In genomic region chr13:75482070-75482819, GRCh38 we compare ENCODE assay signal across 8 cellular contexts. TPM values are rescaled to one million over a fixed set of nuclear protein-coding genes. Genes with fewer than 3 reads are reported as not detected.
DNase-seq lines count a peak whose midpoint lies in the region; ATAC-seq and TF ChIP-seq lines count a peak whose summit lies in the region.

A gene with protein sequence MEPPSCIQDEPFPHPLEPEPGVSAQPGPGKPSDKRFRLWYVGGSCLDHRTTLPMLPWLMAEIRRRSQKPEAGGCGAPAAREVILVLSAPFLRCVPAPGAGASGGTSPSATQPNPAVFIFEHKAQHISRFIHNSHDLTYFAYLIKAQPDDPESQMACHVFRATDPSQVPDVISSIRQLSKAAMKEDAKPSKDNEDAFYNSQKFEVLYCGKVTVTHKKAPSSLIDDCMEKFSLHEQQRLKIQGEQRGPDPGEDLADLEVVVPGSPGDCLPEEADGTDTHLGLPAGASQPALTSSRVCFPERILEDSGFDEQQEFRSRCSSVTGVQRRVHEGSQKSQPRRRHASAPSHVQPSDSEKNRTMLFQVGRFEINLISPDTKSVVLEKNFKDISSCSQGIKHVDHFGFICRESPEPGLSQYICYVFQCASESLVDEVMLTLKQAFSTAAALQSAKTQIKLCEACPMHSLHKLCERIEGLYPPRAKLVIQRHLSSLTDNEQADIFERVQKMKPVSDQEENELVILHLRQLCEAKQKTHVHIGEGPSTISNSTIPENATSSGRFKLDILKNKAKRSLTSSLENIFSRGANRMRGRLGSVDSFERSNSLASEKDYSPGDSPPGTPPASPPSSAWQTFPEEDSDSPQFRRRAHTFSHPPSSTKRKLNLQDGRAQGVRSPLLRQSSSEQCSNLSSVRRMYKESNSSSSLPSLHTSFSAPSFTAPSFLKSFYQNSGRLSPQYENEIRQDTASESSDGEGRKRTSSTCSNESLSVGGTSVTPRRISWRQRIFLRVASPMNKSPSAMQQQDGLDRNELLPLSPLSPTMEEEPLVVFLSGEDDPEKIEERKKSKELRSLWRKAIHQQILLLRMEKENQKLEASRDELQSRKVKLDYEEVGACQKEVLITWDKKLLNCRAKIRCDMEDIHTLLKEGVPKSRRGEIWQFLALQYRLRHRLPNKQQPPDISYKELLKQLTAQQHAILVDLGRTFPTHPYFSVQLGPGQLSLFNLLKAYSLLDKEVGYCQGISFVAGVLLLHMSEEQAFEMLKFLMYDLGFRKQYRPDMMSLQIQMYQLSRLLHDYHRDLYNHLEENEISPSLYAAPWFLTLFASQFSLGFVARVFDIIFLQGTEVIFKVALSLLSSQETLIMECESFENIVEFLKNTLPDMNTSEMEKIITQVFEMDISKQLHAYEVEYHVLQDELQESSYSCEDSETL (N-terminal part only) (minus strand): TSS chr13:75482169. CDS start chr13:75481767, 402 bp downstream.

- H3K4me3 ChIP-seq in AG10803 (ENCODE audit: low read length) (peak within 1 kb of the TSS; percentile 77), WERI-Rb-1 (ENCODE audit: low read depth, low read length) (peak within 1 kb of the TSS; percentile 74), spleen (peak within 1 kb of the TSS; percentile 79 to 98 (median 86))

- intact Hi-C loops in spleen (cut with DNase I; ENCODE audit: low total_unique reads) = no loop called here

- peak in 1 of 3 donors; percentile 17 for TF ChIP-seq POLR2A in spleen (IDR thresholded peaks at IDR 0.05)

- H3K9me3 ChIP-seq in WERI-Rb-1 (ENCODE audit: severe bottlenecking) (no peaks in the 10 kb centered on the region), spleen (no peaks in the 10 kb centered on the region)

- peaks cover 5 to 55% (median 33%) of the 10 kb centered on the region in 6 donors for H3K4me1 ChIP-seq in spleen

- whole genome bisulfite sequencing in spleen, 5 donors = 0 to 1% (median 0%) methylated on average over 43 to 58 of the region's 58 CpGs

- DNase-seq in AG10803 (ENCODE audit: low read depth) (peak; percentile 91), NCI-H2196 (lab: John Stamatoyannopoulos, UW; ENCODE audit: unreplicated experiment) (peak; percentile 57), WERI-Rb-1 (peak; percentile 90), cerebellum (ENCODE audit: low spot score) (peak; percentile 73), islet precursor cell (peak; percentile 97), spleen (peak; percentile 92)

- ATAC-seq in GM18867 (IDR thresholded peaks at IDR 0.05; ENCODE audit: unreplicated experiment) (peak; percentile 77), HG03097 (IDR thresholded peaks at IDR 0.05; ENCODE audit: low FRiP score, unreplicated experiment) (peak; percentile 82)

- H3K27me3 ChIP-seq in WERI-Rb-1 (ENCODE audit: insufficient read depth, low read depth, severe bottlenecking) (no peaks in the 10 kb centered on the region), spleen (replicated peaks in 1 of 7) (peaks cover 0 to 83% (median 25%) of the 10 kb centered on the region in 7 donors)

- H3K27ac ChIP-seq in WERI-Rb-1 (peak within 1 kb of the TSS; percentile 68), spleen (peak within 1 kb of the TSS; percentile 36 to 84 (median 78))

- H3K36me3 ChIP-seq in WERI-Rb-1 (no peaks in the 10 kb centered on the region), spleen (no peaks in the 10 kb centered on the region)

- TF ChIP-seq CTCF in AG10803 (conservative IDR thresholded peaks at IDR 0.05; ENCODE audit: low read length) = peak; percentile 77
- TF ChIP-seq CTCF in WERI-Rb-1 (IDR thresholded peaks at IDR 0.05; ENCODE audit: low read depth, low read length) = peak; percentile 55
- peak in 10 of 11 experiments; percentile 34 to 79 (median 76) for TF ChIP-seq CTCF in spleen (IDR thresholded peaks at IDR 0.05 in 8 of 11, conservative IDR thresholded peaks at IDR 0.05 in 3 of 11)

RNA-seq across cellular contexts. Expression of the gene that starts here (rescaled TPM):
- 20.2 TPM for total RNA-seq in cerebellum
- 10 to 100 TPM; 14.7 to 67.0 (median 31.0) TPM for total RNA-seq in spleen
- polyA plus RNA-seq in spleen = 10 to 100 TPM; 10.1 to 12.2 (median 10.6) TPM

Comparison
In these comparisons a context has a peak if more than half of its experiments do, and no peak if none do; other contexts are left out.
1. Peak in every context shown above with its lines: DNase-seq, ATAC-seq, H3K4me3 ChIP-seq and H3K27ac ChIP-seq.